8 cellular contexts compared by ENCODE assay signal in the genomic region with DNA sequence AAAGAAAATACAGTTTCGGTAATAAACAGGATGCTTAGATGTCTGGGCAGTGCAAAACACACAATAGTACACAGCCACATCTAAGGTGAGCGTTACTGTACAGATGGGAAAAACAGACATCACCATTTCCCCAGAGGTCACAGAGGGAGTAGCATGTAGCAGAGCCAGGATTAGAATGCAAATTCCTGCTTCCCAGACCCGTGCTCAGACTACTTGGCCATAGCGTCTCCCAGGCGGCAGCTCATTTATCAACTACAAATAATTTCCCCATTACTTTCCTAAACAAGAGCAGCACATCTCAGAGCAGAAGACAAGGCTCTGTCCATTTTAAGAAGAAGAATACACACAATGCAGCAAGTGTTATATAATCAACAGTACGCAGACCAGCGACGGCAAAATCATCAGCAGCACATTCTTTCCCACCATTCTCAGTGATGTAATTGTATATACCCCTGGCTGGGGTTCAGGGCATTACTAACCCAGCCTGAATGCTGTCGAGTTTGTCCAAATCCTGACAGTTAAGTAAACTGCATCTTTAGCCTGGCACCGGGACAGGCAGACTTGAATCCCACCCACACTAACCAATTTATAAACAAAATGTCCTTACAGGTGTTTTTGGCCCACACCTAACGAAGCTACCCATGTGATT.
DNase-seq lines count a peak whose midpoint lies in the region; ATAC-seq and TF ChIP-seq lines count a peak whose summit lies in the region.

No MANE protein-coding gene starts in this region.

- no peak for ATAC-seq in activated CD4-positive, CD25-positive, alpha-beta regulatory T cell treated with anti-CD3 and anti-CD28 coated beads, Interleukin-2, amount 50 U/mL, for 24 hours

- peak; percentile 52 for DNase-seq in AG09309 (ENCODE audit: low read depth)
- DNase-seq in NCI-H1048 (lab: John Stamatoyannopoulos, UW): peak; percentile 31
- peak; percentile 86 for DNase-seq in dermis blood vessel endothelial cell
- peak; percentile 18 for DNase-seq in midbrain (lab: John Stamatoyannopoulos, UW)
- no peak for DNase-seq in T-helper 2 cell
- no peak for DNase-seq in HPDE6-E6E7 (ENCODE audit: extremely low spot score)
- DNase-seq in activated CD4-positive, alpha-beta T cell treated with anti-CD3 and anti-CD28 coated beads for 4 hours: no peak

- no peak overlapping the region for H3K4me3 ChIP-seq in AG09309 (ENCODE audit: control insufficient read depth, low read depth, low read length)

- TF ChIP-seq CTCF in AG09309 (IDR thresholded peaks at IDR 0.05; ENCODE audit: control insufficient read depth, insufficient read depth, low read depth, low read length, missing control alignments): peak; percentile 12

Comparison
In these comparisons a context has a peak if more than half of its experiments do, and no peak if none do; other contexts are left out.
1. DNase-seq: peak in AG09309 (single experiment), NCI-H1048 (single experiment), dermis blood vessel endothelial cell (single experiment) and midbrain (single experiment); none in T-helper 2 cell (0 of 5), HPDE6-E6E7 (single experiment) and activated CD4-positive, alpha-beta T cell treated with anti-CD3 and anti-CD28 coated beads for 4 hours (0 of 2).